ENCODE assay signal across 16 cellular contexts in genomic region chr5:108545301-108545700, GRCh38.
"Had no signal": no experiment of that assay in that cellular context is flagged by ENCODE, and none has a peak within 500 bp of the region (broad histone marks: within the 10 kb centered on the region; RNA-seq: fewer than 3 reads in every experiment).

No MANE protein-coding gene starts in this region.

- H3K27ac ChIP-seq: RWPE1 had no signal

- H3K27me3 Mint-ChIP-seq: IgD-negative memory B cell had no signal

- DNase-seq: KBM-7, MV-4-11, NCI-H1048, NCI-H1105, NCI-H1417, NCI-H1436 treated with DMSO at 0.1 percent for 48 hours, NCI-H1694, NCI-H187 treated with DMSO at 0.1 percent for 48 hours, NCI-H2029 treated with DMSO at 0.1 percent for 48 hours, NCI-H2171 treated with DMSO at 0.1 percent for 48 hours, NCI-H524, NCI-H526 treated with DMSO at 0.1 percent for 48 hours, NCI-H748 treated with DMSO at 0.1 percent for 48 hours, SHP77 had no signal

- H3K4me3 Mint-ChIP-seq: IgD-negative memory B cell had no signal

- H3K9me3 Mint-ChIP-seq: IgD-negative memory B cell had no signal

- H3K27ac Mint-ChIP-seq: IgD-negative memory B cell had no signal
